In genomic region chr12:89250648-89251047, GRCh38 we compare ENCODE assay signal across 16 cellular contexts.
"Had no signal": no experiment of that assay in that cellular context is flagged by ENCODE, and none has a peak within 500 bp of the region (broad histone marks: within the 10 kb centered on the region; RNA-seq: fewer than 3 reads in every experiment).

No MANE protein-coding gene starts in this region.

- H3K4me3 ChIP-seq: coronary artery, mucosa of descending colon, SK-N-MC, transverse colon had no signal

- H3K9me3 Mint-ChIP-seq: activated B cell treated with CpG ODN at 0.5 μM for 24 hours; naive thymus-derived CD8-positive, alpha-beta T cell had no signal

- H3K27ac ChIP-seq: coronary artery, SK-N-MC, transverse colon had no signal

- H3K36me3 Mint-ChIP-seq: naive thymus-derived CD8-positive, alpha-beta T cell had no signal

- H3K4me1 Mint-ChIP-seq: activated B cell treated with CpG ODN at 0.5 μM for 24 hours had no signal

- ATAC-seq: mucosa of descending colon; naive thymus-derived CD8-positive, alpha-beta T cell had no signal

- H3K27me3 ChIP-seq: transverse colon had no signal

- H3K4me3 Mint-ChIP-seq: activated B cell treated with CpG ODN at 0.5 μM for 24 hours; naive thymus-derived CD8-positive, alpha-beta T cell had no signal

- H3K27me3 Mint-ChIP-seq: progenitor cell of endocrine pancreas had no signal

- DNase-seq: activated B cell treated with CpG ODN at 0.5 μM for 24 hours; activated CD4-positive, alpha-beta T cell treated with anti-CD3 and anti-CD28 coated beads, Interleukin-2, amount 50 U/mL, for 4 hours; activated naive CD4-positive, alpha-beta T cell; caudate nucleus; effector CD4-positive, alpha-beta T cell; mammary epithelial cell; mucosa of descending colon; naive thymus-derived CD8-positive, alpha-beta T cell; nucleus accumbens; right cardiac atrium; small intestine; T-helper 1 cell; transverse colon had no signal

- H3K9me3 ChIP-seq: mucosa of descending colon, transverse colon had no signal

- H3K36me3 ChIP-seq: transverse colon had no signal

- H3K27ac Mint-ChIP-seq: activated B cell treated with CpG ODN at 0.5 μM for 24 hours, progenitor cell of endocrine pancreas had no signal
